In the genomic region with DNA sequence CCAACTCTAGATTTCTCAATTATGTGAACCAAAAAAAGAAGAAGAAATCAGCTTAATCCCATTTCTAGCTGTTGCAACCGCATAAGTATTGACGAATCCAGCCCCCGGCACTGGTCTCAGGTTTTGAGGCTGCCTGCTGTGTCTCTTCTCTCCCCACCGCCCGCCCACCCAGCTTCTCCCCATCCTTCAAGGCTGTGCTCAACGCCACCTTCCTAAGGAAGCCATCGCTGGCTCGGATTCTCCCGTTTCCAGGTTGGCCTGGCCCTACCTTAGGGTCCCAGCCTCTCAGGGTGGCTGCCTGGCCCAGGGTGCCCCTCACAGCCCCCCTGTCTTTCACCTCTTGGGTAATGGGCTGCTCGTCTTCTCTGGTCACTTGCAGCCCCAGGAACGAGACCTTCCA, we compare ENCODE assay signal across 19 cellular contexts.
"Had no signal": no experiment of that assay in that cellular context is flagged by ENCODE, and none has a peak within 500 bp of the region (broad histone marks: within the 10 kb centered on the region; RNA-seq: fewer than 3 reads in every experiment).

No MANE protein-coding gene starts in this region.

- H3K4me3 Mint-ChIP-seq: dendritic cell treated with granulocyte-macrophage colony-stimulating factor and Interleukin-4, amounts not matched to agents 40 ng/mL and 50 ng/mL, for 4 days; effector memory CD8-positive, alpha-beta T cell; immature natural killer cell had no signal

- H3K36me3 Mint-ChIP-seq: immature natural killer cell had no signal

- H3K27ac ChIP-seq: colonic mucosa, esophagus muscularis mucosa, foreskin keratinocyte, gastroesophageal sphincter, heart left ventricle, hepatocyte, left lung, lower lobe of right lung had no signal

- H3K9me3 ChIP-seq: colonic mucosa, left lung, lower lobe of right lung had no signal

- ATAC-seq: effector memory CD8-positive, alpha-beta T cell; foreskin keratinocyte; gastroesophageal sphincter; heart left ventricle; left cardiac atrium; left lung; left ventricle myocardium superior; lower lobe of right lung had no signal

- H3K36me3 ChIP-seq: colonic mucosa, esophagus muscularis mucosa, gastroesophageal sphincter, heart left ventricle, left lung, lower lobe of right lung had no signal

- DNase-seq: colonic mucosa; cortex of kidney; effector CD8-positive, alpha-beta T cell; effector memory CD8-positive, alpha-beta T cell; foreskin keratinocyte; heart left ventricle; hypothalamus; immature natural killer cell; islet precursor cell; left cardiac atrium; left lung; left ventricle myocardium superior; lower lobe of right lung; mesenchymal stem cell; midbrain had no signal

- H3K4me3 ChIP-seq: colonic mucosa, esophagus muscularis mucosa, gastroesophageal sphincter, heart left ventricle, hepatocyte, left lung, lower lobe of right lung had no signal

- H3K4me1 Mint-ChIP-seq: immature natural killer cell had no signal

- H3K27me3 ChIP-seq: colonic mucosa, foreskin keratinocyte had no signal

- H3K4me1 ChIP-seq: colonic mucosa, esophagus muscularis mucosa, foreskin keratinocyte, gastroesophageal sphincter, heart left ventricle, left lung, lower lobe of right lung had no signal

- H3K9me3 Mint-ChIP-seq: dendritic cell treated with granulocyte-macrophage colony-stimulating factor and Interleukin-4, amounts not matched to agents 40 ng/mL and 50 ng/mL, for 4 days; effector memory CD8-positive, alpha-beta T cell; immature natural killer cell had no signal

- H3K27ac Mint-ChIP-seq: dendritic cell treated with granulocyte-macrophage colony-stimulating factor and Interleukin-4, amounts not matched to agents 40 ng/mL and 50 ng/mL, for 4 days; effector memory CD8-positive, alpha-beta T cell; immature natural killer cell had no signal
